8 cellular contexts compared by ENCODE assay signal in the genomic region with DNA sequence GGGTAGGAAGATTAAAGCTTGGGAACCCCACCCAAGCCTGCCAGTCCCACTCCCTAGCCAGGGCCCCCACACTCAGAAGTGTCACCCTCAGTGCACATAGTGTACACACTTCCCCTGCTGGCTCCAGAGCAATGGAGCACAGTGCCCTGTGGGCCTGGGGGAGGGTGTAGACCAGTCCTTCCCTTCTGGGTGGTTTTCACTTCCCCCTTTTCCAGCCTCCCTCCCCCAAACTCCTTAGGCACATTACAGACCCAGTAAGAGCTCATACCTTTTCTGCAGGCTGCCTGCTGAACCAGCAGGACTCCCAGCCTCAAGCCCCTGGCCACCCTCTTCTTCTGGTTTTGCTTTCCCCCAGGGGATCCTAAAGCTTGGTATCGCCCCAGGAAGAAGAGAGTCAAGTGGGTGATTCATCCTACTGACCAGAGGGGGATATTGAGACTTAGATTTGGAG. TPM values are rescaled to one million over a fixed set of nuclear protein-coding genes. Genes with fewer than 3 reads are reported as not detected.
DNase-seq lines count a peak whose midpoint lies in the region; ATAC-seq and TF ChIP-seq lines count a peak whose summit lies in the region.

A gene with protein sequence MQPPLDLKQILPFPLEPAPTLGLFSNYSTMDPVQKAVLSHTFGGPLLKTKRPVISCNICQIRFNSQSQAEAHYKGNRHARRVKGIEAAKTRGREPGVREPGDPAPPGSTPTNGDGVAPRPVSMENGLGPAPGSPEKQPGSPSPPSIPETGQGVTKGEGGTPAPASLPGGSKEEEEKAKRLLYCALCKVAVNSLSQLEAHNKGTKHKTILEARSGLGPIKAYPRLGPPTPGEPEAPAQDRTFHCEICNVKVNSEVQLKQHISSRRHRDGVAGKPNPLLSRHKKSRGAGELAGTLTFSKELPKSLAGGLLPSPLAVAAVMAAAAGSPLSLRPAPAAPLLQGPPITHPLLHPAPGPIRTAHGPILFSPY (minus strand): TSS at position 143 of the 451 bp plus-strand sequence. CDS start 219 bp downstream, outside the sequence.

- no peaks in the 10 kb centered on the region for H3K9me3 ChIP-seq in HEK293 (ENCODE audit: control insufficient read depth, insufficient read depth, low read depth, low read length)
- no peaks in the 10 kb centered on the region for H3K9me3 ChIP-seq in SK-N-MC (ENCODE audit: low read depth, low read length)
- H3K9me3 ChIP-seq in iPS-18c (ENCODE audit: control insufficient read depth, insufficient read depth, low read length) = peaks cover 2% of the 10 kb centered on the region

- peaks cover 0 to 43% of the 10 kb centered on the region in 2 experiments; a peak in 1 of 3 replicates for H3K36me3 ChIP-seq in HEK293 (ENCODE audit: control insufficient read depth in 2 of 2, insufficient read depth in 1 of 2, low read length in 2 of 2)
- peaks cover 8% of the 10 kb centered on the region; the same call in 1 of the 2 replicates for H3K36me3 ChIP-seq in SK-N-MC (ENCODE audit: insufficient read depth, low read length)

- H3K27ac ChIP-seq in HEK293 (ENCODE audit: extremely low read depth, low read depth, low read length) (no peak within 1 kb of the TSS), SK-N-MC (peak within 1 kb of the TSS; percentile 32; the same call in 1 of the 2 replicates), temporal lobe (ENCODE audit: low read depth, low read length) (peak within 1 kb of the TSS; percentile 54)

- no peak for ATAC-seq in activated CD8-positive, alpha-beta memory T cell treated with anti-CD3 and anti-CD28 coated beads, Interleukin-2, amount 10 ng/mL, durations not matched to agents 7 days and 5 days
- ATAC-seq in GM21367 (IDR thresholded peaks at IDR 0.05; ENCODE audit: unreplicated experiment) = no peak

- no peak for TF ChIP-seq CTCF in HEK293 (tag by site-specific recombination; IDR thresholded peaks at IDR 0.05)

- H3K36me3 Mint-ChIP-seq in activated CD8-positive, alpha-beta memory T cell treated with anti-CD3 and anti-CD28 coated beads, Interleukin-2, amount 10 ng/mL, durations not matched to agents 7 days and 5 days = no peaks in the 10 kb centered on the region

- H3K4me1 ChIP-seq in HEK293 (ENCODE audit: control insufficient read depth, insufficient read depth, low read length) = peaks cover 27% of the 10 kb centered on the region

- peaks cover 5% of the 10 kb centered on the region for H3K4me1 Mint-ChIP-seq in activated CD8-positive, alpha-beta memory T cell treated with anti-CD3 and anti-CD28 coated beads, Interleukin-2, amount 10 ng/mL, durations not matched to agents 7 days and 5 days

- H3K4me3 Mint-ChIP-seq in activated CD8-positive, alpha-beta memory T cell treated with anti-CD3 and anti-CD28 coated beads, Interleukin-2, amount 10 ng/mL, durations not matched to agents 7 days and 5 days = no peak within 1 kb of the TSS

- H3K27ac Mint-ChIP-seq in activated CD8-positive, alpha-beta memory T cell treated with anti-CD3 and anti-CD28 coated beads, Interleukin-2, amount 10 ng/mL, durations not matched to agents 7 days and 5 days = no peak within 1 kb of the TSS

- H3K9me3 Mint-ChIP-seq in activated CD8-positive, alpha-beta memory T cell treated with anti-CD3 and anti-CD28 coated beads, Interleukin-2, amount 10 ng/mL, durations not matched to agents 7 days and 5 days (ENCODE audit: low read depth) = no peaks in the 10 kb centered on the region

- POLR2A ChIA-PET in HEK293 (lab: Yijun Ruan, JAX) = no interaction called here

- no peak for DNase-seq in SK-N-MC (ENCODE audit: low read depth, low spot score)
- DNase-seq in SW480 (ENCODE audit: low spot score) = no peak
- DNase-seq in activated CD8-positive, alpha-beta memory T cell treated with anti-CD3 and anti-CD28 coated beads, Interleukin-2, amount 10 ng/mL, durations not matched to agents 7 days and 5 days = no peak
- DNase-seq in activated CD4-positive, alpha-beta T cell treated with anti-CD3 and anti-CD28 coated beads, Interleukin-2, amount 50 U/mL, for 48 hours = no peak

- H3K4me3 ChIP-seq in HEK293 (ENCODE audit: low read depth, low read length) = no peak within 1 kb of the TSS
- H3K4me3 ChIP-seq in SK-N-MC = no peak within 1 kb of the TSS
- H3K4me3 ChIP-seq in iPS-18c (ENCODE audit: insufficient read depth, low read depth, low read length) = peak within 1 kb of the TSS; percentile 36

- CTCF ChIA-PET in HEK293 (lab: Yijun Ruan, JAX) = interaction anchor here (0.8 to 5.3 kb wide), 6 partner anchors 12 to 92 kb away, joined by 3 to 38 read pairs (median 4); no protein-coding TSS in a partner anchor
- CTCF ChIA-PET in activated CD8-positive, alpha-beta memory T cell treated with anti-CD3 and anti-CD28 coated beads, Interleukin-2, amount 10 ng/mL, durations not matched to agents 7 days and 5 days (lab: Charles Lee) = interaction anchor here (0.6 to 9.9 kb wide), 5 partner anchors 13 to 90 kb away, joined by 3 to 76 read pairs (median 3); no protein-coding TSS in a partner anchor

- no peaks in the 10 kb centered on the region for H3K27me3 Mint-ChIP-seq in activated CD8-positive, alpha-beta memory T cell treated with anti-CD3 and anti-CD28 coated beads, Interleukin-2, amount 10 ng/mL, durations not matched to agents 7 days and 5 days

- H3K9ac ChIP-seq in SK-N-MC (ENCODE audit: insufficient read length) = peak within 1 kb of the TSS; percentile 8

TF ChIP-seq in HEK293, 187 proteins besides CTCF, POLR2A, EP300 and RAD21 (continues in another document):
- TF ChIP-seq SCRT1 (tag by site-specific recombination; IDR thresholded peaks at IDR 0.05; ENCODE audit: borderline replicate concordance) = no peak
- no peak for TF ChIP-seq ZNF558 (tag by site-specific recombination; IDR thresholded peaks at IDR 0.05)
- TF ChIP-seq ZNF416 (tag by site-specific recombination; IDR thresholded peaks at IDR 0.05) = no peak
- no peak for TF ChIP-seq GLI2 (tag by site-specific recombination; IDR thresholded peaks at IDR 0.05; ENCODE audit: borderline replicate concordance, low read depth)
- TF ChIP-seq EGR2 (tag by site-specific recombination; IDR thresholded peaks at IDR 0.05; ENCODE audit: low read depth) = no peak
- TF ChIP-seq, protein P1, sequence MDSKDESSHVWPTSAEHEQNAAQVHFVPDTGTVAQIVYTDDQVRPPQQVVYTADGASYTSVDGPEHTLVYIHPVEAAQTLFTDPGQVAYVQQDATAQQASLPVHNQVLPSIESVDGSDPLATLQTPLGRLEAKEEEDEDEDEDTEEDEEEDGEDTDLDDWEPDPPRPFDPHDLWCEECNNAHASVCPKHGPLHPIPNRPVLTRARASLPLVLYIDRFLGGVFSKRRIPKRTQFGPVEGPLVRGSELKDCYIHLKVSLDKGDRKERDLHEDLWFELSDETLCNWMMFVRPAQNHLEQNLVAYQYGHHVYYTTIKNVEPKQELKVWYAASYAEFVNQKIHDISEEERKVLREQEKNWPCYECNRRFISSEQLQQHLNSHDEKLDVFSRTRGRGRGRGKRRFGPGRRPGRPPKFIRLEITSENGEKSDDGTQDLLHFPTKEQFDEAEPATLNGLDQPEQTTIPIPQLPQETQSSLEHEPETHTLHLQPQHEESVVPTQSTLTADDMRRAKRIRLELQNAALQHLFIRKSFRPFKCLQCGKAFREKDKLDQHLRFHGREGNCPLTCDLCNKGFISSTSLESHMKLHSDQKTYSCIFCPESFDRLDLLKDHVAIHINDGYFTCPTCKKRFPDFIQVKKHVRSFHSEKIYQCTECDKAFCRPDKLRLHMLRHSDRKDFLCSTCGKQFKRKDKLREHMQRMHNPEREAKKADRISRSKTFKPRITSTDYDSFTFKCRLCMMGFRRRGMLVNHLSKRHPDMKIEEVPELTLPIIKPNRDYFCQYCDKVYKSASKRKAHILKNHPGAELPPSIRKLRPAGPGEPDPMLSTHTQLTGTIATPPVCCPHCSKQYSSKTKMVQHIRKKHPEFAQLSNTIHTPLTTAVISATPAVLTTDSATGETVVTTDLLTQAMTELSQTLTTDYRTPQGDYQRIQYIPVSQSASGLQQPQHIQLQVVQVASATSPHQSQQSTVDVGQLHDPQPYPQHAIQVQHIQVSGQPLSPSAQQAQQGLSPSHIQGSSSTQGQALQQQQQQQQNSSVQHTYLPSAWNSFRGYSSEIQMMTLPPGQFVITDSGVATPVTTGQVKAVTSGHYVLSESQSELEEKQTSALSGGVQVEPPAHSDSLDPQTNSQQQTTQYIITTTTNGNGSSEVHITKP (tag by site-specific recombination; IDR thresholded peaks at IDR 0.05) = peak; percentile 89
- peak; percentile 30; the same call in 1 of the 2 replicates for TF ChIP-seq SP2 (tag by site-specific recombination; IDR thresholded peaks at IDR 0.05)
- TF ChIP-seq ZIC2 (tag by site-specific recombination; IDR thresholded peaks at IDR 0.05) = peak; percentile 95
- no peak for TF ChIP-seq ZNF660 (tag by site-specific recombination; IDR thresholded peaks at IDR 0.05)
- TF ChIP-seq ZNF600 (tag by site-specific recombination; IDR thresholded peaks at IDR 0.05) = no peak
- TF ChIP-seq, protein P2, sequence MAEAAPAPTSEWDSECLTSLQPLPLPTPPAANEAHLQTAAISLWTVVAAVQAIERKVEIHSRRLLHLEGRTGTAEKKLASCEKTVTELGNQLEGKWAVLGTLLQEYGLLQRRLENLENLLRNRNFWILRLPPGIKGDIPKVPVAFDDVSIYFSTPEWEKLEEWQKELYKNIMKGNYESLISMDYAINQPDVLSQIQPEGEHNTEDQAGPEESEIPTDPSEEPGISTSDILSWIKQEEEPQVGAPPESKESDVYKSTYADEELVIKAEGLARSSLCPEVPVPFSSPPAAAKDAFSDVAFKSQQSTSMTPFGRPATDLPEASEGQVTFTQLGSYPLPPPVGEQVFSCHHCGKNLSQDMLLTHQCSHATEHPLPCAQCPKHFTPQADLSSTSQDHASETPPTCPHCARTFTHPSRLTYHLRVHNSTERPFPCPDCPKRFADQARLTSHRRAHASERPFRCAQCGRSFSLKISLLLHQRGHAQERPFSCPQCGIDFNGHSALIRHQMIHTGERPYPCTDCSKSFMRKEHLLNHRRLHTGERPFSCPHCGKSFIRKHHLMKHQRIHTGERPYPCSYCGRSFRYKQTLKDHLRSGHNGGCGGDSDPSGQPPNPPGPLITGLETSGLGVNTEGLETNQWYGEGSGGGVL (tag by site-specific recombination; IDR thresholded peaks at IDR 0.05) = peak; percentile 77
- TF ChIP-seq, protein P3, sequence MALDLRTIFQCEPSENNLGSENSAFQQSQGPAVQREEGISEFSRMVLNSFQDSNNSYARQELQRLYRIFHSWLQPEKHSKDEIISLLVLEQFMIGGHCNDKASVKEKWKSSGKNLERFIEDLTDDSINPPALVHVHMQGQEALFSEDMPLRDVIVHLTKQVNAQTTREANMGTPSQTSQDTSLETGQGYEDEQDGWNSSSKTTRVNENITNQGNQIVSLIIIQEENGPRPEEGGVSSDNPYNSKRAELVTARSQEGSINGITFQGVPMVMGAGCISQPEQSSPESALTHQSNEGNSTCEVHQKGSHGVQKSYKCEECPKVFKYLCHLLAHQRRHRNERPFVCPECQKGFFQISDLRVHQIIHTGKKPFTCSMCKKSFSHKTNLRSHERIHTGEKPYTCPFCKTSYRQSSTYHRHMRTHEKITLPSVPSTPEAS (tag by site-specific recombination; IDR thresholded peaks at IDR 0.05) = no peak

RNA-seq across cellular contexts. Expression of the gene that starts here (rescaled TPM):
- total RNA-seq in temporal lobe = 2.0 TPM
- under 1 TPM; 0.30 to 0.91 TPM for total RNA-seq in activated CD8-positive, alpha-beta memory T cell treated with anti-CD3 and anti-CD28 coated beads, Interleukin-2, amount 10 ng/mL, durations not matched to agents 7 days and 5 days
